Comparison of ENCODE assay signal across 8 cellular contexts in the genomic region with DNA sequence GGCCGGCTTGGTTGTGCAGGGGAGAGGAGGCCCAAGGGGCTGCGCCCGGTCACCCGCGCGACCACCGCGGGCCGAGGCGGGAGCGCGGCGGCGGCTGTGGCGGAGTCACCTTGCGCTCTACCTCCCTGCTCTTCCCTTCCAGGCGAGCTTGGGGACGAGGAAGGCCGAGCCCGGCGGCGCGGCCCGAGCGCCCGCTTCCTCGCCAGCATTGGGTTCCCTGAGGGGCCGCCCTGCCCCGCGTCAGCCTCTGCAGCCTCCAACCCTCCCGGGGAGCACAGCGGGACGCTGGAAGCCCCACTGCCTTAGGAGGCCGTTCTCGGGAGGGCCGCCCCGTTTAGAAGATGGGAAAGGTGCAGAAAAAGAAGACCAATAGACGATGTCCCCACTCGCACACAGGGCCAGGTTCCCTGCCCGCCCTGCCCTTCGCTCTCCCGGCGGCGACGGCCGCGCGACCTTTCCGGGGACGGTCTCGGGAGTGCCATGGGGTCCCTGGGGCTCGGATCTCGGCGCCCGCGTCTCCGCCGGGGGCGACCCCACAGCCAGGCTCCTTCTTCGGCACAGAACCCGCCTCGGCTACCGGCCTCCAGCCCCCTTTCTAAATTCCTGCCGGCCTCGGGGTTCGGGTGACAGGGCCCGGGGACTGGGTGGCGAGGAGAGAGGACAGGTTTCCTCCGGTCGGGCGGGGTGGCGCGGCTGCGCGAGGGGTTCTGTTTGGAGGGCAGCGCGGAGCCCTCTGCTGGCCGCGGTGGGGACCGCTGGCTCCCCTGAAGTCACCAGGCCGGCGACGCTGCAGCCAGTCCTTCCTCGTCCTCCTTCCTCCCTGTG.
DNase-seq lines count a peak whose midpoint lies in the region; ATAC-seq lines count a peak whose summit lies in the region.

No MANE protein-coding gene starts in this region.

- DNase-seq in AG08395 (ENCODE audit: low spot score) (peak; percentile 92), NCI-H345 (lab: John Stamatoyannopoulos, UW) (peak; percentile 86), kidney tubule cell (ENCODE audit: low spot score) (peak; percentile 82)
- peak; percentile 81 to 83 for DNase-seq in activated CD4-positive, alpha-beta T cell treated with anti-CD3 and anti-CD28 coated beads for 4 hours
- DNase-seq in stimulated activated CD4-positive, alpha-beta T cell treated with anti-CD3 and anti-CD28 coated beads, Interleukin-15, amount 100 ng/mL, for 48 hours (ENCODE audit: low read depth in 2 of 2) = peak; percentile 77 to 85

- H3K27ac ChIP-seq in cingulate gyrus (ENCODE audit: low read depth, low read length) = peak overlapping the region; percentile 29

- ATAC-seq in GM18868 (IDR thresholded peaks at IDR 0.05; ENCODE audit: unreplicated experiment) = peak; percentile 98
- ATAC-seq in HG03108 (IDR thresholded peaks at IDR 0.05; ENCODE audit: unreplicated experiment) = peak; percentile 99

Comparison
In these comparisons a context has a peak if more than half of its experiments do, and no peak if none do; other contexts are left out.
1. Peak in every context shown above with its lines: DNase-seq, ATAC-seq and H3K27ac ChIP-seq.